In the genomic region with DNA sequence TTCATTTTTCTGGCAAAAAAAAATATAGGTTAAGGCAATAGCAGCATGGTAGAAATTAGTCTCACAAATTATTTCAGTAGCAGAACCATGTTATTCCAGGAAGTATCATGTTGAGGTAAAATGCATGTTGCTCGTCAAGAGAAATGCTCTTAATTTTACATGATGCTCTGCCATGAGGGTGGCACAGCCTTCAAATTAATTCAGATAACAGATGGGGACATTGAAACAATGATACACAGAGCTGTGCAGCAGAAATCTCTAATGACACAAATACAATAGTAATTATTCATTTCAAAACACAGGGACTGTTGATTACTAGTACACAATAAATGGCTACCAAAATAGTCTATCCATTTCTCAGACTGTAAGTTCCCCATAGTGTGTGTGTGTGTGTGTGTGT, we compare ENCODE assay signal across 19 cellular contexts. TPM values are rescaled to one million over a fixed set of nuclear protein-coding genes. Genes with fewer than 3 reads are reported as not detected.
DNase-seq lines count a peak whose midpoint lies in the region; ATAC-seq and TF ChIP-seq lines count a peak whose summit lies in the region.
"Had no signal": no experiment of that assay in that cellular context is flagged by ENCODE, and none has a peak within 500 bp of the region (broad histone marks: within the 10 kb centered on the region; RNA-seq: fewer than 3 reads in every experiment).

No MANE protein-coding gene starts in this region.

- no peak for ATAC-seq in upper lobe of right lung
- ATAC-seq: HCT116 had no signal

- H3K4me1 ChIP-seq in upper lobe of right lung: no peaks in the 10 kb centered on the region
- H3K4me1 ChIP-seq: BE2C had no signal

- H3K9me3 ChIP-seq in upper lobe of right lung: no peaks in the 10 kb centered on the region
- H3K9me3 ChIP-seq: BE2C had no signal

- in situ Hi-C loops in G401 (cut with HindIII; ENCODE audit: low sequenced_read_pairs): no loop called here

- H3K4me3 ChIP-seq in upper lobe of right lung: no peak overlapping the region

- DNase-seq in Ammon's horn (ENCODE audit: low spot score): peak; percentile 59
- DNase-seq in G401 (ENCODE audit: low spot score): peak; percentile 26
- DNase-seq in midbrain (lab: John Stamatoyannopoulos, UW): peak; percentile 33
- no peak for DNase-seq in upper lobe of right lung
- no peak for DNase-seq in NCI-H82 (lab: John Stamatoyannopoulos, UW)
- DNase-seq in NOMO-1 treated with dmso at 0.1 percent for 144 hours (lab: John Stamatoyannopoulos, UW; ENCODE audit: unreplicated experiment): no peak
- DNase-seq in NCI-H2227 treated with DMSO at 0.1 percent for 48 hours (lab: John Stamatoyannopoulos, UW): no peak
- DNase-seq: BE2C; CD4-positive, CD25-positive, alpha-beta regulatory T cell; CD8-positive, alpha-beta memory T cell; COR-L47; GDM1; GOT3; H7; HFFc6; IMR-90 had no signal

- intact Hi-C loops in upper lobe of right lung (cut with DNase I): no loop called here

- H3K27me3 ChIP-seq in upper lobe of right lung: no peaks in the 10 kb centered on the region
- H3K27me3 ChIP-seq: BE2C had no signal

- H3K27ac ChIP-seq in cingulate gyrus (ENCODE audit: low read depth, low read length) (peak overlapping the region; percentile 43), upper lobe of right lung (no peak overlapping the region)

- no peak for TF ChIP-seq CTCF in upper lobe of right lung (IDR thresholded peaks at IDR 0.05)

- H3K36me3 ChIP-seq in upper lobe of right lung: no peaks in the 10 kb centered on the region
- H3K36me3 ChIP-seq: BE2C had no signal

RNA-seq across cellular contexts. Expression of a gene that starts 24.8 kb away (rescaled TPM):
- total RNA-seq in G401 (2014; rRNA removed; shearing (Covaris generic)): not detected in 2 replicates
- total RNA-seq in upper lobe of right lung: 11.5 TPM
- total RNA-seq: A172; CD8-positive, alpha-beta memory T cell had no signal

Comparison
In these comparisons a context has a peak if more than half of its experiments do, and no peak if none do; other contexts are left out.
1. DNase-seq: peak in Ammon's horn (single experiment), G401 (single experiment) and midbrain (single experiment); none in upper lobe of right lung (single experiment), NCI-H82 (single experiment), NOMO-1 treated with dmso at 0.1 percent for 144 hours (single experiment) and NCI-H2227 treated with DMSO at 0.1 percent for 48 hours (single experiment).
2. RNA of a gene that starts 24.8 kb away (total RNA-seq): 11.5 TPM in upper lobe of right lung (single experiment); not detected in G401; every median in the first group is over 10 times any median in the second.